1 cellular context compared by ENCODE assay signal in the genomic region with DNA sequence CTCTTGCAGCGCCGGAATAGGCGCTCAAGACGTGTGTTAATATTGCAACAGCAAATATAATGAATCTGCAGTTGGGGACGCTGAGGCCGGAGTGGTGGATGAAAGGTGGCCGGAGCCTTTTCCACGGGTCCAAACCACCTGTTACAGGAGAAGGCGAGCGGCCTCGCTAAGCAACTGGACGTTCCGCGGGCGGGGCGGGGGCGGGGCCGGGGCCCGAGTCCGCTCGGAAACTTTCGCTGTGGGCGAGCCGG.
TF ChIP-seq lines count a peak whose summit lies in the region.

No MANE protein-coding gene starts in this region.

TF ChIP-seq in A549, 52 proteins besides CTCF, POLR2A, EP300 and RAD21 (continued from another document):
- TF ChIP-seq, protein P1, sequence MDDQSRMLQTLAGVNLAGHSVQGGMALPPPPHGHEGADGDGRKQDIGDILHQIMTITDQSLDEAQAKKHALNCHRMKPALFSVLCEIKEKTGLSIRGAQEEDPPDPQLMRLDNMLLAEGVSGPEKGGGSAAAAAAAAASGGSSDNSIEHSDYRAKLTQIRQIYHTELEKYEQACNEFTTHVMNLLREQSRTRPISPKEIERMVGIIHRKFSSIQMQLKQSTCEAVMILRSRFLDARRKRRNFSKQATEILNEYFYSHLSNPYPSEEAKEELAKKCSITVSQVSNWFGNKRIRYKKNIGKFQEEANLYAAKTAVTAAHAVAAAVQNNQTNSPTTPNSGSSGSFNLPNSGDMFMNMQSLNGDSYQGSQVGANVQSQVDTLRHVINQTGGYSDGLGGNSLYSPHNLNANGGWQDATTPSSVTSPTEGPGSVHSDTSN (IDR thresholded peaks at IDR 0.05), result no peak
- TF ChIP-seq, protein P2, sequence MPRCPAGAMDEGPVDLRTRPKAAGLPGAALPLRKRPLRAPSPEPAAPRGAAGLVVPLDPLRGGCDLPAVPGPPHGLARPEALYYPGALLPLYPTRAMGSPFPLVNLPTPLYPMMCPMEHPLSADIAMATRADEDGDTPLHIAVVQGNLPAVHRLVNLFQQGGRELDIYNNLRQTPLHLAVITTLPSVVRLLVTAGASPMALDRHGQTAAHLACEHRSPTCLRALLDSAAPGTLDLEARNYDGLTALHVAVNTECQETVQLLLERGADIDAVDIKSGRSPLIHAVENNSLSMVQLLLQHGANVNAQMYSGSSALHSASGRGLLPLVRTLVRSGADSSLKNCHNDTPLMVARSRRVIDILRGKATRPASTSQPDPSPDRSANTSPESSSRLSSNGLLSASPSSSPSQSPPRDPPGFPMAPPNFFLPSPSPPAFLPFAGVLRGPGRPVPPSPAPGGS (IDR thresholded peaks at IDR 0.05), result no peak
- TF ChIP-seq, protein P3, sequence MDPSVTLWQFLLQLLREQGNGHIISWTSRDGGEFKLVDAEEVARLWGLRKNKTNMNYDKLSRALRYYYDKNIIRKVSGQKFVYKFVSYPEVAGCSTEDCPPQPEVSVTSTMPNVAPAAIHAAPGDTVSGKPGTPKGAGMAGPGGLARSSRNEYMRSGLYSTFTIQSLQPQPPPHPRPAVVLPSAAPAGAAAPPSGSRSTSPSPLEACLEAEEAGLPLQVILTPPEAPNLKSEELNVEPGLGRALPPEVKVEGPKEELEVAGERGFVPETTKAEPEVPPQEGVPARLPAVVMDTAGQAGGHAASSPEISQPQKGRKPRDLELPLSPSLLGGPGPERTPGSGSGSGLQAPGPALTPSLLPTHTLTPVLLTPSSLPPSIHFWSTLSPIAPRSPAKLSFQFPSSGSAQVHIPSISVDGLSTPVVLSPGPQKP (IDR thresholded peaks at IDR 0.05; ENCODE audit: low read depth, low read length), result no peak
- no peak for TF ChIP-seq CHD4 (IDR thresholded peaks at IDR 0.05; ENCODE audit: borderline replicate concordance)
